Comparison of ENCODE assay signal across 16 cellular contexts in the genomic region with DNA sequence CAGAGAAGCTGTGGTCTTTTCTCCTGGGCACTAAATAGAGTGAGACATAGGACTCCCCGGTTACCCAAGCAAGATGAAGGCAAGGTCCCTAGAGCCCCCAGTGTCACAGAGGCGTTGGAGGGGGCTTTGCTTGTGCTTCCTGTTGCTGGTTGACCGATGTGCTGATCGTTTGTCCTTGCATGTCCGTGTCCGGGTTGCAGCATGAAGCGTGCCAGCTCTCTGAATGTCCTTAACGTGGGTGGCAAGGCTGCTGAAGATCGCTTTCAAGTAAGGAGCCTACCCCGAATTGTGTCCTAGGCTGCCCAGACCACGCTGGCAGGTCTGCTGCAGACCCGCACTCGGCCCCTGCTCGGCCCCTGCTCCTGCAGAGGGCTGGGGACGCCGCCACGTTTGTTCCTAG. TPM values are rescaled to one million over a fixed set of nuclear protein-coding genes. Genes with fewer than 3 reads are reported as not detected.
DNase-seq lines count a peak whose midpoint lies in the region; ATAC-seq, FAIRE-seq and TF ChIP-seq lines count a peak whose summit lies in the region.
"Had no signal": no experiment of that assay in that cellular context is flagged by ENCODE, and none has a peak within 500 bp of the region (broad histone marks: within the 10 kb centered on the region; RNA-seq: fewer than 3 reads in every experiment).

No MANE protein-coding gene starts in this region.

- no peaks in the 10 kb centered on the region for H3K9me3 Mint-ChIP-seq in memory B cell
- H3K9me3 Mint-ChIP-seq: activated CD4-positive, alpha-beta T cell treated with anti-CD3 and anti-CD28 coated beads, Interleukin-2, amount 10 ng/mL, durations not matched to agents 7 days and 5 days had no signal

- peak overlapping the region; percentile 77 for H3K4me3 Mint-ChIP-seq in memory B cell
- H3K4me3 Mint-ChIP-seq: activated CD4-positive, alpha-beta T cell treated with anti-CD3 and anti-CD28 coated beads, Interleukin-2, amount 10 ng/mL, durations not matched to agents 7 days and 5 days had no signal

- no peaks in the 10 kb centered on the region for H3K27me3 Mint-ChIP-seq in memory B cell
- H3K27me3 Mint-ChIP-seq: activated CD4-positive, alpha-beta T cell treated with anti-CD3 and anti-CD28 coated beads, Interleukin-2, amount 10 ng/mL, durations not matched to agents 7 days and 5 days had no signal

- peaks cover 8 to 34% of the 10 kb centered on the region in 2 donors for H3K36me3 ChIP-seq in kidney (ENCODE audit: control insufficient read depth in 1 of 2, insufficient read depth in 2 of 2, low read length in 2 of 2)

- FAIRE-seq in GM18507 (lab: Jason Lieb, UNC), result peak; percentile 38
- FAIRE-seq in kidney (lab: Jason Lieb, UNC), result no peak
- FAIRE-seq: bronchial epithelial cell had no signal

- no peak overlapping the region for H3K4me3 ChIP-seq in kidney (ENCODE audit: low read length in 2 of 2)
- H3K4me3 ChIP-seq: heart right ventricle, left lung had no signal

- no peaks in the 10 kb centered on the region for H3K9me3 ChIP-seq in kidney (ENCODE audit: control insufficient read depth in 1 of 2, low read length in 2 of 2)
- H3K9me3 ChIP-seq: heart right ventricle, left lung had no signal

- intact Hi-C loops in kidney (cut with DNase I), result no loop called here

- TF ChIP-seq CTCF in kidney (IDR thresholded peaks at IDR 0.05; ENCODE audit: borderline replicate concordance, extremely low read depth, insufficient read depth), result no peak

- ATAC-seq in GM21423 (IDR thresholded peaks at IDR 0.05; ENCODE audit: unreplicated experiment) (peak; percentile 15), HG03103 (IDR thresholded peaks at IDR 0.05; ENCODE audit: low read depth, unreplicated experiment) (peak; percentile 12), memory B cell (ENCODE audit: low read depth) (peak; percentile 16), left lobe of liver (no peak)
- ATAC-seq: heart right ventricle, left lung had no signal

- H3K27ac ChIP-seq in kidney (ENCODE audit: low read depth in 2 of 2, low read length in 2 of 2), result no peak overlapping the region
- H3K27ac ChIP-seq: heart right ventricle, left lung had no signal

- DNase-seq in GM18507 (ENCODE audit: extremely low spot score, insufficient read length, low read depth) (no peak), memory B cell (ENCODE audit: low spot score in 2 of 2) (no peak), kidney (no peak), amniotic stem cell (lab: John Stamatoyannopoulos, UW) (no peak), left lobe of liver (ENCODE audit: low spot score) (no peak), foreskin melanocyte (no peak)
- DNase-seq: activated CD4-positive, alpha-beta T cell treated with anti-CD3 and anti-CD28 coated beads, Interleukin-2, amount 10 ng/mL, durations not matched to agents 7 days and 5 days; activated gamma-delta T cell treated with Interleukin-2 at 50 U/mL for 16 hours; AML-193; heart right ventricle; stimulated activated CD8-positive, alpha-beta memory T cell treated with anti-CD3 and anti-CD28 coated beads, Interleukin-4, amount 100 ng/mL, for 48 hours; T-helper 1 cell had no signal

- peaks cover 2% of the 10 kb centered on the region for H3K36me3 Mint-ChIP-seq in memory B cell

- peak overlapping the region; percentile 83 for H3K27ac Mint-ChIP-seq in memory B cell
- H3K27ac Mint-ChIP-seq: activated CD4-positive, alpha-beta T cell treated with anti-CD3 and anti-CD28 coated beads, Interleukin-2, amount 10 ng/mL, durations not matched to agents 7 days and 5 days had no signal

- H3K4me1 Mint-ChIP-seq in memory B cell, result peaks cover 38% of the 10 kb centered on the region

- peaks cover 2 to 4% of the 10 kb centered on the region in 2 donors for H3K4me1 ChIP-seq in kidney (ENCODE audit: control insufficient read depth in 1 of 2, insufficient read depth in 1 of 2, low read depth in 1 of 2, low read length in 2 of 2)

- no peak overlapping the region for H3K9ac ChIP-seq in kidney (ENCODE audit: low read length in 2 of 2)

RNA-seq across cellular contexts. Expression of gene XRCC3, which starts 23.1 kb away (rescaled TPM):
- total RNA-seq in kidney (6.3 TPM), left lobe of liver (1.2 TPM)
- polyA plus RNA-seq in kidney (ENCODE audit: insufficient read depth, low read depth, low replicate concordance), result 2.8 TPM

RNA-seq across cellular contexts. Expression of gene ZFYVE21, which starts 23.5 kb away (rescaled TPM):
- total RNA-seq in kidney (70.9 TPM), left lobe of liver (25.2 TPM)
- 67.8 TPM for polyA plus RNA-seq in kidney (ENCODE audit: insufficient read depth, low read depth, low replicate concordance)
